25 cellular contexts compared by ENCODE assay signal in genomic region chr5:143197260-143197656, GRCh38.
DNase-seq lines count a peak whose midpoint lies in the region; ATAC-seq, FAIRE-seq and TF ChIP-seq lines count a peak whose summit lies in the region.
"Had no signal": no experiment of that assay in that cellular context is flagged by ENCODE, and none has a peak within 500 bp of the region (broad histone marks: within the 10 kb centered on the region; RNA-seq: fewer than 3 reads in every experiment).

No MANE protein-coding gene starts in this region.

- RAD21 ChIA-PET in GM12878 (lab: Charles Lee; ENCODE audit: unreplicated experiment): no interaction called here

- no peak for TF ChIP-seq RAD21 in GM12878 (IDR thresholded peaks at IDR 0.05; ENCODE audit: insufficient read depth, low read depth, low read length)

- dilution Hi-C loops in mammary epithelial cell (cut with HindIII; ENCODE audit: low sequenced_read_pairs): no loop called here

- in situ Hi-C loops in mammary epithelial cell (cut with MboI; ENCODE audit: low sequenced_read_pairs in 2 of 2): loop anchor here in 1 of 2 donors (25.0 kb wide), 1 partner anchor 190 kb away; no protein-coding TSS in a partner anchor
- in situ Hi-C loops in GM12878 (cut with MboI): no loop called here

- intact Hi-C loops in mammary epithelial cell (cut with micrococcal nuclease): loop anchor here (5.0 kb wide), 2 partner anchors 490 to 630 kb away; no protein-coding TSS in a partner anchor
- intact Hi-C loops in MCF 10A (cut with micrococcal nuclease): no loop called here
- intact Hi-C loops in GM12878 (cut with micrococcal nuclease; ENCODE audit: unreplicated experiment): no loop called here

- no peaks in the 10 kb centered on the region for H3K36me3 ChIP-seq in mammary epithelial cell (ENCODE audit: insufficient read depth, low read length)
- H3K36me3 ChIP-seq in Karpas-422 (ENCODE audit: insufficient read depth, low read length): peaks cover 35% of the 10 kb centered on the region
- H3K36me3 ChIP-seq in GM12878 (ENCODE audit: control insufficient read depth in 2 of 2, insufficient read depth in 2 of 2, low read length in 1 of 2): no peaks in the 10 kb centered on the region; a peak in 1 of 4 replicates
- H3K36me3 ChIP-seq: prostate gland, sigmoid colon had no signal

- CTCF ChIA-PET in mammary epithelial cell (lab: Charles Lee; ENCODE audit: low non-redundant PET) (interaction anchor here (0.5 kb wide), 1 partner anchor 68 kb away, joined by 5 read pairs; no protein-coding TSS in a partner anchor), MCF 10A (lab: Yijun Ruan, JAX) (interaction anchor here (0.6 to 1.4 kb wide), 2 partner anchors 47 to 163 kb away, joined by 3 to 5 read pairs; no protein-coding TSS in a partner anchor), GM12878 (lab: Yijun Ruan, JAX) (no interaction called here)

- H3K4me3 Mint-ChIP-seq in MCF 10A (ENCODE audit: unreplicated experiment): no peak overlapping the region
- H3K4me3 Mint-ChIP-seq in stimulated activated naive CD8-positive, alpha-beta T cell treated with anti-CD3 and anti-CD28 coated beads, Interleukin-15, amount 100 ng/mL, for 72 hours: peak overlapping the region; percentile 18 to 48
- H3K4me3 Mint-ChIP-seq: activated naive CD8-positive, alpha-beta T cell treated with anti-CD3 and anti-CD28 coated beads, Interleukin-2, amount 10 ng/mL, durations not matched to agents 7 days and 5 days; CD4-positive, alpha-beta T cell; type B pancreatic cell had no signal

- TF ChIP-seq CTCF in mammary epithelial cell (conservative IDR thresholded peaks at IDR 0.05 in 1 of 2, IDR thresholded peaks at IDR 0.05 in 1 of 2; ENCODE audit: extremely low read depth in 1 of 2, insufficient read depth in 1 of 2, low read depth in 1 of 2, low read length in 2 of 2): no peak
- no peak for TF ChIP-seq CTCF in MCF 10A (IDR thresholded peaks at IDR 0.05; ENCODE audit: unreplicated experiment)
- no peak for TF ChIP-seq CTCF in GM12878 (IDR thresholded peaks at IDR 0.05 in 2 of 3, conservative IDR thresholded peaks at IDR 0.05 in 1 of 3; ENCODE audit: control insufficient read depth in 2 of 3, extremely low read depth in 1 of 3, insufficient read depth in 1 of 3, low read depth in 3 of 3, low read length in 3 of 3)

- SMC1A ChIA-PET in GM12878 (lab: Charles Lee; ENCODE audit: uncharacterized antibody, unreplicated experiment): interaction anchor here (0.6 to 3.4 kb wide), 2 partner anchors 11 to 261 kb away, joined by 3 to 25 read pairs; no protein-coding TSS in a partner anchor

- H3K9me2 ChIP-seq in Karpas-422 (replicated peaks; ENCODE audit: insufficient read depth, low read length): no peaks in the 10 kb centered on the region

- H3K9ac ChIP-seq in mammary epithelial cell (ENCODE audit: insufficient read depth, low read length) (no peak overlapping the region), Karpas-422 (ENCODE audit: low read length) (no peak overlapping the region), GM12878 (ENCODE audit: control insufficient read depth, insufficient read depth, low read length) (no peak overlapping the region)

- H3K9me3 ChIP-seq in mammary epithelial cell (replicated peaks; ENCODE audit: insufficient read depth, low read length) (no peaks in the 10 kb centered on the region), Karpas-422 (ENCODE audit: low read length) (peaks cover 8% of the 10 kb centered on the region), GM12878 (replicated peaks; ENCODE audit: control insufficient read depth, insufficient read depth, low read length) (peaks cover 6% of the 10 kb centered on the region)
- H3K9me3 ChIP-seq: prostate gland, sigmoid colon had no signal

- H4K20me1 ChIP-seq in mammary epithelial cell (ENCODE audit: insufficient read depth, low read length): no peaks in the 10 kb centered on the region
- H4K20me1 ChIP-seq in Karpas-422 (ENCODE audit: insufficient read depth, low read depth, low read length): no peaks in the 10 kb centered on the region
- H4K20me1 ChIP-seq in GM12878 (ENCODE audit: control insufficient read depth, insufficient read depth): no peaks in the 10 kb centered on the region

- no peak for ATAC-seq in GM12878
- ATAC-seq in stimulated activated naive CD8-positive, alpha-beta T cell treated with anti-CD3 and anti-CD28 coated beads, Interleukin-15, amount 100 ng/mL, for 72 hours: peak; percentile 85
- no peak for ATAC-seq in HG02970 (IDR thresholded peaks at IDR 0.05; ENCODE audit: low FRiP score, unreplicated experiment)
- no peak for ATAC-seq in GM19351 (IDR thresholded peaks at IDR 0.05; ENCODE audit: unreplicated experiment)

- TF ChIP-seq POLR2A in GM12878 (IDR thresholded peaks at IDR 0.05; ENCODE audit: low read depth, low read length): no peak

- no peak overlapping the region for H2AFZ ChIP-seq in mammary epithelial cell (ENCODE audit: low read depth, low read length)
- H2AFZ ChIP-seq in Karpas-422 (ENCODE audit: low read length): no peak overlapping the region
- no peak overlapping the region for H2AFZ ChIP-seq in GM12878 (ENCODE audit: control insufficient read depth, low read depth, low read length)

- H3K27ac ChIP-seq in mammary epithelial cell (ENCODE audit: insufficient read depth, low read depth, low read length): peak overlapping the region; percentile 25
- H3K27ac ChIP-seq in Karpas-422 (ENCODE audit: low read length): peak overlapping the region; percentile 33
- no peak overlapping the region for H3K27ac ChIP-seq in GM12878 (ENCODE audit: control insufficient read depth, insufficient read depth)
- H3K27ac ChIP-seq: dorsolateral prefrontal cortex, prostate gland, sigmoid colon, VCaP had no signal

- no peak overlapping the region for H3K27ac Mint-ChIP-seq in MCF 10A (ENCODE audit: low read depth, unreplicated experiment)
- H3K27ac Mint-ChIP-seq in stimulated activated naive CD8-positive, alpha-beta T cell treated with anti-CD3 and anti-CD28 coated beads, Interleukin-15, amount 100 ng/mL, for 72 hours: peak overlapping the region; percentile 6 to 72
- H3K27ac Mint-ChIP-seq: activated naive CD8-positive, alpha-beta T cell treated with anti-CD3 and anti-CD28 coated beads, Interleukin-2, amount 10 ng/mL, durations not matched to agents 7 days and 5 days; CD4-positive, alpha-beta T cell; type B pancreatic cell had no signal

- H3K36me3 Mint-ChIP-seq in MCF 10A (ENCODE audit: insufficient read depth, unreplicated experiment): no peaks in the 10 kb centered on the region

- H3K79me2 ChIP-seq in mammary epithelial cell (ENCODE audit: insufficient read depth, low read length) (no peaks in the 10 kb centered on the region), Karpas-422 (ENCODE audit: low read length) (peaks cover 37% of the 10 kb centered on the region), GM12878 (ENCODE audit: control insufficient read depth, insufficient read depth, low read length) (no peaks in the 10 kb centered on the region)

- H3K4me3 ChIP-seq in mammary epithelial cell (replicated peaks in 1 of 3; ENCODE audit: insufficient read depth in 1 of 3, low read depth in 2 of 3, low read length in 3 of 3): no peak overlapping the region
- H3K4me3 ChIP-seq in Karpas-422 (ENCODE audit: low read length): no peak overlapping the region
- no peak overlapping the region for H3K4me3 ChIP-seq in GM12878
- H3K4me3 ChIP-seq: dorsolateral prefrontal cortex, prostate gland, sigmoid colon had no signal

- H3K4me2 ChIP-seq in mammary epithelial cell (ENCODE audit: insufficient read depth, low read depth, low read length) (peak overlapping the region; percentile 13), Karpas-422 (ENCODE audit: low read depth, low read length, poor library complexity, severe bottlenecking) (no peak overlapping the region), GM12878 (ENCODE audit: control insufficient read depth, insufficient read depth) (no peak overlapping the region)

- H3K9me3 Mint-ChIP-seq in MCF 10A (ENCODE audit: unreplicated experiment): no peaks in the 10 kb centered on the region
- peaks cover 14 to 22% of the 10 kb centered on the region in 2 donors for H3K9me3 Mint-ChIP-seq in stimulated activated naive CD8-positive, alpha-beta T cell treated with anti-CD3 and anti-CD28 coated beads, Interleukin-15, amount 100 ng/mL, for 72 hours
- H3K9me3 Mint-ChIP-seq: type B pancreatic cell had no signal

- DNase-seq in mammary epithelial cell (peak; percentile 63), MCF 10A (ENCODE audit: unreplicated experiment) (no peak), Karpas-422 (no peak), GM12878 (ENCODE audit: low read depth, low spot score) (no peak), GOT3 (lab: John Stamatoyannopoulos, UW) (no peak)
- no peak for DNase-seq in stimulated activated naive CD8-positive, alpha-beta T cell treated with anti-CD3 and anti-CD28 coated beads, Interleukin-15, amount 100 ng/mL, for 72 hours
- DNase-seq: activated CD4-positive, alpha-beta T cell treated with anti-CD3 and anti-CD28 coated beads, Interleukin-2, amount 50 U/mL, for 48 hours; activated naive CD8-positive, alpha-beta T cell treated with anti-CD3 and anti-CD28 coated beads, Interleukin-2, amount 10 ng/mL, durations not matched to agents 7 days and 5 days; CD4-positive, alpha-beta T cell; DMS153; dorsolateral prefrontal cortex; GDM1; glutamatergic neuron; NCI-H1092 treated with DMSO at 0.1 percent for 48 hours; NCI-H187 treated with DMSO at 0.1 percent for 48 hours; NCI-H2227 treated with DMSO at 0.1 percent for 48 hours; sigmoid colon; T-helper 2 cell had no signal

- H3K27me3 Mint-ChIP-seq in MCF 10A (ENCODE audit: insufficient read depth, unreplicated experiment): no peaks in the 10 kb centered on the region
- H3K27me3 Mint-ChIP-seq in stimulated activated naive CD8-positive, alpha-beta T cell treated with anti-CD3 and anti-CD28 coated beads, Interleukin-15, amount 100 ng/mL, for 72 hours: no peaks in the 10 kb centered on the region
- H3K27me3 Mint-ChIP-seq: activated naive CD8-positive, alpha-beta T cell treated with anti-CD3 and anti-CD28 coated beads, Interleukin-2, amount 10 ng/mL, durations not matched to agents 7 days and 5 days; CD4-positive, alpha-beta T cell; type B pancreatic cell had no signal

- BruUV-seq in mammary epithelial cell (replicated peaks; lab: Mats Ljungman, UMichigan): no TSS peak
- BruUV-seq in MCF 10A (replicated peaks; lab: Mats Ljungman, UMichigan): no TSS peak
- BruUV-seq in GM12878 (replicated peaks; lab: Mats Ljungman, UMichigan): no TSS peak

- H3K4me1 ChIP-seq in mammary epithelial cell (ENCODE audit: insufficient read depth, low read length) (peaks cover 62% of the 10 kb centered on the region), Karpas-422 (ENCODE audit: low read length) (peaks cover 37% of the 10 kb centered on the region), GM12878 (ENCODE audit: control insufficient read depth, insufficient read depth, low read length) (no peaks in the 10 kb centered on the region)
- H3K4me1 ChIP-seq: prostate gland had no signal

- POLR2A ChIA-PET in MCF 10A (lab: Yijun Ruan, JAX): interaction anchor here (0.6 to 3.8 kb wide), 4 partner anchors 11 to 55 kb away, joined by 3 to 16 read pairs (median 4); no protein-coding TSS in a partner anchor
- POLR2A ChIA-PET in GM12878 (lab: Charles Lee): interaction anchor here (1.6 to 1.7 kb wide), 2 partner anchors 9 to 13 kb away, joined by 5 to 6 read pairs; no protein-coding TSS in a partner anchor

- H3K27me3 ChIP-seq in mammary epithelial cell (ENCODE audit: insufficient read depth, low read length): no peaks in the 10 kb centered on the region
- H3K27me3 ChIP-seq in Karpas-422 (ENCODE audit: low read length): no peaks in the 10 kb centered on the region
- no peaks in the 10 kb centered on the region for H3K27me3 ChIP-seq in GM12878 (replicated peaks in 1 of 2; ENCODE audit: control insufficient read depth in 2 of 2, insufficient read depth in 2 of 2, low read length in 1 of 2)
- H3K27me3 ChIP-seq: dorsolateral prefrontal cortex, sigmoid colon had no signal

- peaks cover 52% of the 10 kb centered on the region for H3K4me1 Mint-ChIP-seq in MCF 10A (ENCODE audit: insufficient read depth, unreplicated experiment)
- peaks cover 14% of the 10 kb centered on the region for H3K4me1 Mint-ChIP-seq in stimulated activated naive CD8-positive, alpha-beta T cell treated with anti-CD3 and anti-CD28 coated beads, Interleukin-15, amount 100 ng/mL, for 72 hours

- no peak for TF ChIP-seq EP300 in GM12878 (IDR thresholded peaks at IDR 0.05; ENCODE audit: borderline replicate concordance in 1 of 2, control insufficient read depth in 1 of 2, low read depth in 2 of 2, low read length in 2 of 2)

- peak; percentile 27 for FAIRE-seq in GM12878 (lab: Jason Lieb, UNC)
- FAIRE-seq: GM18507, H1 had no signal
